ENCODE assay signal across 19 cellular contexts in genomic region chr3:168828943-168829342, GRCh38.
"Had no signal": no experiment of that assay in that cellular context is flagged by ENCODE, and none has a peak within 500 bp of the region (broad histone marks: within the 10 kb centered on the region; RNA-seq: fewer than 3 reads in every experiment).

No MANE protein-coding gene starts in this region.

- DNase-seq: activated B cell treated with CpG ODN at 0.5 μM for 24 hours; activated CD4-positive, alpha-beta T cell treated with anti-CD3 and anti-CD28 coated beads for 36 hours; activated CD4-positive, alpha-beta T cell treated with anti-CD3 and anti-CD28 coated beads, Interleukin-2, amount 50 U/mL, for 48 hours; activated effector memory CD4-positive, alpha-beta T cell treated with Interleukin-2 at 50 U/mL for 16 hours; activated naive CD4-positive, alpha-beta T cell treated with anti-CD3 and anti-CD28 coated beads, Interleukin-2, amount 10 ng/mL, durations not matched to agents 7 days and 5 days; activated naive CD8-positive, alpha-beta T cell treated with anti-CD3 and anti-CD28 coated beads, Interleukin-2, amount 50 U/mL, for 24 hours; activated T-cell treated with anti-CD3 and anti-CD28 coated beads, Interleukin-2, amount 50 U/mL, for 72 hours; cerebellar nuclear complex; occipital lobe; sigmoid colon; stimulated activated CD4-positive, alpha-beta T cell treated with anti-CD3 and anti-CD28 coated beads, Interleukin-15, amount 100 ng/mL, for 24 hours; stimulated activated CD8-positive, alpha-beta memory T cell treated with anti-CD3 and anti-CD28 coated beads, Interleukin-4, amount 100 ng/mL, for 48 hours; stimulated activated naive B cell treated with anti-CD40 and anti-IgM and Interleukin-4, amounts not matched to agents 10 μg/mL and 1 μg/mL and 100 μg/mL, for 72 hours; T-cell; transverse colon; uterus had no signal

- H3K9me3 ChIP-seq: sigmoid colon, transverse colon, uterus had no signal

- H3K4me1 Mint-ChIP-seq: activated B cell treated with CpG ODN at 0.5 μM for 24 hours; activated CD4-positive, alpha-beta T cell treated with anti-CD3 and anti-CD28 coated beads for 36 hours; activated naive CD4-positive, alpha-beta T cell treated with anti-CD3 and anti-CD28 coated beads, Interleukin-2, amount 10 ng/mL, durations not matched to agents 7 days and 5 days; activated naive CD8-positive, alpha-beta T cell treated with anti-CD3 and anti-CD28 coated beads, Interleukin-2, amount 50 U/mL, for 24 hours; stimulated activated naive B cell treated with anti-CD40 and anti-IgM and Interleukin-4, amounts not matched to agents 10 μg/mL and 1 μg/mL and 100 μg/mL, for 72 hours; T-cell had no signal

- H3K9me3 Mint-ChIP-seq: activated B cell treated with CpG ODN at 0.5 μM for 24 hours; activated naive CD4-positive, alpha-beta T cell treated with anti-CD3 and anti-CD28 coated beads, Interleukin-2, amount 10 ng/mL, durations not matched to agents 7 days and 5 days; activated naive CD8-positive, alpha-beta T cell treated with anti-CD3 and anti-CD28 coated beads, Interleukin-2, amount 50 U/mL, for 24 hours; natural killer cell treated with Interleukin-12 subunit alpha and Interleukin-12 subunit beta and Interleukin-15 and Interleukin-18, amount 100 ng/mL, for 72 hours; stimulated activated naive B cell treated with anti-CD40 and anti-IgM and Interleukin-4, amounts not matched to agents 10 μg/mL and 1 μg/mL and 100 μg/mL, for 72 hours had no signal

- H3K36me3 Mint-ChIP-seq: activated naive CD4-positive, alpha-beta T cell treated with anti-CD3 and anti-CD28 coated beads, Interleukin-2, amount 10 ng/mL, durations not matched to agents 7 days and 5 days; natural killer cell treated with Interleukin-12 subunit alpha and Interleukin-12 subunit beta and Interleukin-15 and Interleukin-18, amount 100 ng/mL, for 72 hours; stimulated activated naive B cell treated with anti-CD40 and anti-IgM and Interleukin-4, amounts not matched to agents 10 μg/mL and 1 μg/mL and 100 μg/mL, for 72 hours; T-cell had no signal

- H3K4me3 ChIP-seq: hepatocyte, sigmoid colon, smooth muscle cell, transverse colon, uterus had no signal

- H3K4me2 ChIP-seq: smooth muscle cell had no signal

- ATAC-seq: activated CD4-positive, alpha-beta T cell treated with anti-CD3 and anti-CD28 coated beads for 36 hours; activated naive CD8-positive, alpha-beta T cell treated with anti-CD3 and anti-CD28 coated beads, Interleukin-2, amount 50 U/mL, for 24 hours; activated T-cell treated with anti-CD3 and anti-CD28 coated beads, Interleukin-2, amount 50 U/mL, for 72 hours; natural killer cell treated with Interleukin-12 subunit alpha and Interleukin-12 subunit beta and Interleukin-15 and Interleukin-18, amount 100 ng/mL, for 72 hours; stimulated activated naive B cell treated with anti-CD40 and anti-IgM and Interleukin-4, amounts not matched to agents 10 μg/mL and 1 μg/mL and 100 μg/mL, for 72 hours; T-cell had no signal

- H3K27me3 Mint-ChIP-seq: activated B cell treated with CpG ODN at 0.5 μM for 24 hours; activated CD4-positive, alpha-beta T cell treated with anti-CD3 and anti-CD28 coated beads for 36 hours; activated naive CD4-positive, alpha-beta T cell treated with anti-CD3 and anti-CD28 coated beads, Interleukin-2, amount 10 ng/mL, durations not matched to agents 7 days and 5 days; activated naive CD8-positive, alpha-beta T cell treated with anti-CD3 and anti-CD28 coated beads, Interleukin-2, amount 50 U/mL, for 24 hours; natural killer cell treated with Interleukin-12 subunit alpha and Interleukin-12 subunit beta and Interleukin-15 and Interleukin-18, amount 100 ng/mL, for 72 hours; stimulated activated naive B cell treated with anti-CD40 and anti-IgM and Interleukin-4, amounts not matched to agents 10 μg/mL and 1 μg/mL and 100 μg/mL, for 72 hours; T-cell had no signal

- H3K4me1 ChIP-seq: sigmoid colon, uterus had no signal

- H3K36me3 ChIP-seq: sigmoid colon, transverse colon, uterus had no signal

- H3K79me2 ChIP-seq: hepatocyte had no signal

- H3K27ac Mint-ChIP-seq: activated B cell treated with CpG ODN at 0.5 μM for 24 hours; activated CD4-positive, alpha-beta T cell treated with anti-CD3 and anti-CD28 coated beads for 36 hours; activated naive CD4-positive, alpha-beta T cell treated with anti-CD3 and anti-CD28 coated beads, Interleukin-2, amount 10 ng/mL, durations not matched to agents 7 days and 5 days; activated naive CD8-positive, alpha-beta T cell treated with anti-CD3 and anti-CD28 coated beads, Interleukin-2, amount 50 U/mL, for 24 hours; activated T-cell treated with anti-CD3 and anti-CD28 coated beads, Interleukin-2, amount 50 U/mL, for 72 hours; natural killer cell treated with Interleukin-12 subunit alpha and Interleukin-12 subunit beta and Interleukin-15 and Interleukin-18, amount 100 ng/mL, for 72 hours; stimulated activated naive B cell treated with anti-CD40 and anti-IgM and Interleukin-4, amounts not matched to agents 10 μg/mL and 1 μg/mL and 100 μg/mL, for 72 hours; T-cell had no signal

- H3K27me3 ChIP-seq: hepatocyte, sigmoid colon, transverse colon, uterus had no signal

- H3K4me3 Mint-ChIP-seq: activated B cell treated with CpG ODN at 0.5 μM for 24 hours; activated CD4-positive, alpha-beta T cell treated with anti-CD3 and anti-CD28 coated beads for 36 hours; activated naive CD4-positive, alpha-beta T cell treated with anti-CD3 and anti-CD28 coated beads, Interleukin-2, amount 10 ng/mL, durations not matched to agents 7 days and 5 days; activated naive CD8-positive, alpha-beta T cell treated with anti-CD3 and anti-CD28 coated beads, Interleukin-2, amount 50 U/mL, for 24 hours; activated T-cell treated with anti-CD3 and anti-CD28 coated beads, Interleukin-2, amount 50 U/mL, for 72 hours; natural killer cell treated with Interleukin-12 subunit alpha and Interleukin-12 subunit beta and Interleukin-15 and Interleukin-18, amount 100 ng/mL, for 72 hours; stimulated activated naive B cell treated with anti-CD40 and anti-IgM and Interleukin-4, amounts not matched to agents 10 μg/mL and 1 μg/mL and 100 μg/mL, for 72 hours; T-cell had no signal

- H2AFZ ChIP-seq: hepatocyte had no signal

- H3K27ac ChIP-seq: hepatocyte, sigmoid colon, uterus had no signal
